Comparison of ENCODE assay signal across 8 cellular contexts in the genomic region with DNA sequence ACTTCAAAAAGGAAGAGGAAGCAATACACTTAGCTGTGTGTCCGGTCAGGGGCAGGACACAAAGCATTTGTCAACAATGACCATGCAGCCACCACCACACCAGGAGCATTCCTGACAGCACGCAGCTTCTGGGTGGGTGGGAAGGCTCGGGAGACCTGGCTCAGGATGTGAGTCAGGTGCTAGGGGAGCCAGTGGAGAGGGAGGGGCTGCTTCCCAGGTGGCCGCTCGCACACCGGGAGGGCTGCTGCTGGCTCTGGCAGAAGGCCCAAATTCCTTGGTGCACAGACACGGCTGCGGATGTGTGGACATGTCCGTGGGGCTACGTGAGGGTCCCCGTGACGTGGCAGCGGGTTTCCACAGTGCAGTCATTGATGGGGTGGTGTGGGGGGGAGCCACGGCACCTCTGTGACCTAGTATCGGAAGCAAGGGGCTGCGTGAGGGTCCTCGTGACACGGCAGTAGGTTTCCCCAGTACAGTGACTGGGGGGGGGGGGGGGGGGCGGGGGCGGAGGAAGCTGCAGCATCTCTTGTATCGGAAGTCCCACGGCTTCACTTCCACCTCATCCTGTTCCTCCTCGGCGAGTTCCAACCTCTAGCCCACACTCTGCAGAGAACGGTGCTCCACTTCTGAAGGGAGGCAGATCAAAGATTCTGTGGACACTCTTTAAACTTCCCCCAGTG.
DNase-seq lines count a peak whose midpoint lies in the region; ATAC-seq and TF ChIP-seq lines count a peak whose summit lies in the region.

No MANE protein-coding gene starts in this region.

- POLR2A ChIA-PET in WTC11 (lab: Charles Lee) = no interaction called here

- H3K27me3 Mint-ChIP-seq in WTC11 (ENCODE audit: low read depth) (no peaks in the 10 kb centered on the region), glutamatergic neuron (ENCODE audit: unreplicated experiment) (peaks cover 15% of the 10 kb centered on the region)

- H3K27ac Mint-ChIP-seq in WTC11 = no peak overlapping the region; the same call in 1 of the 2 replicates
- H3K27ac Mint-ChIP-seq in glutamatergic neuron (ENCODE audit: unreplicated experiment) = peak overlapping the region; percentile 48

- TF ChIP-seq CTCF in WTC11 (IDR thresholded peaks at IDR 0.05) (no peak), glutamatergic neuron (IDR thresholded peaks at IDR 0.05; ENCODE audit: partially characterized antibody, unreplicated experiment) (no peak)

- H3K4me1 Mint-ChIP-seq in WTC11 = peaks cover 69% of the 10 kb centered on the region
- H3K4me1 Mint-ChIP-seq in glutamatergic neuron (ENCODE audit: low read depth, unreplicated experiment) = peaks cover 51% of the 10 kb centered on the region

- H3K4me3 Mint-ChIP-seq in WTC11 = no peak overlapping the region
- H3K4me3 Mint-ChIP-seq in glutamatergic neuron (ENCODE audit: unreplicated experiment) = no peak overlapping the region

- peak; percentile 42 for DNase-seq in activated CD8-positive, alpha-beta memory T cell treated with anti-CD3 and anti-CD28 coated beads, Interleukin-2, amount 50 U/mL, for 4 hours
- DNase-seq in activated CD8-positive, alpha-beta memory T cell treated with anti-CD3 and anti-CD28 coated beads for 24 hours = no peak
- DNase-seq in WTC11 (ENCODE audit: low spot score) (peak; percentile 4), glutamatergic neuron (no peak), midbrain (lab: John Stamatoyannopoulos, UW) (no peak)
- DNase-seq in stimulated activated naive CD4-positive, alpha-beta T cell treated with Interleukin-2 at 50 U/mL for 16 hours (lab: John Stamatoyannopoulos, UW) = peak; percentile 28
- no peak for DNase-seq in activated CD4-positive, alpha-beta T cell treated with anti-CD3 and anti-CD28 coated beads, Interleukin-2, amount 50 U/mL, for 4 hours

- H3K9me3 Mint-ChIP-seq in WTC11 (no peaks in the 10 kb centered on the region), glutamatergic neuron (ENCODE audit: unreplicated experiment) (peaks cover 27% of the 10 kb centered on the region)

- CTCF ChIA-PET in WTC11 (lab: Charles Lee) = interaction anchor here (1.0 kb wide), 1 partner anchor 22 kb away, joined by 3 read pairs; no protein-coding TSS in a partner anchor

- H3K36me3 Mint-ChIP-seq in WTC11 = no peaks in the 10 kb centered on the region
- no peaks in the 10 kb centered on the region for H3K36me3 Mint-ChIP-seq in glutamatergic neuron (ENCODE audit: unreplicated experiment)

- ATAC-seq in WTC11 = 0 out of 2 replicates have a peak, but pooled peaks have one; percentile 15
- ATAC-seq in GM21526 (IDR thresholded peaks at IDR 0.05; ENCODE audit: low FRiP score, unreplicated experiment) = no peak

TF ChIP-seq in WTC11, 78 proteins besides CTCF, POLR2A, EP300 and RAD21:
- TF ChIP-seq EMX1 (CRISPR knock-in tag; IDR thresholded peaks at IDR 0.05) = no peak
- peak; percentile 56 for TF ChIP-seq ZNF423 (CRISPR knock-in tag; IDR thresholded peaks at IDR 0.05)
- TF ChIP-seq AFF4 (CRISPR knock-in tag; IDR thresholded peaks at IDR 0.05; ENCODE audit: borderline replicate concordance) = no peak
- 0 out of 2 replicates have a peak, but pooled peaks have one; percentile 27 for TF ChIP-seq GABPB1 (CRISPR knock-in tag; IDR thresholded peaks at IDR 0.05)
- TF ChIP-seq ZNF232 (CRISPR knock-in tag; IDR thresholded peaks at IDR 0.05) = no peak
- TF ChIP-seq IRF2 (CRISPR knock-in tag; IDR thresholded peaks at IDR 0.05; ENCODE audit: borderline replicate concordance, low read depth) = no peak
- no peak for TF ChIP-seq USF2 (CRISPR knock-in tag; IDR thresholded peaks at IDR 0.05)

Comparison
In these comparisons a context has a peak if more than half of its experiments do, and no peak if none do; other contexts are left out.
1. DNase-seq: peak in activated CD8-positive, alpha-beta memory T cell treated with anti-CD3 and anti-CD28 coated beads, Interleukin-2, amount 50 U/mL, for 4 hours (single experiment), WTC11 (single experiment) and stimulated activated naive CD4-positive, alpha-beta T cell treated with Interleukin-2 at 50 U/mL for 16 hours (single experiment); none in activated CD8-positive, alpha-beta memory T cell treated with anti-CD3 and anti-CD28 coated beads for 24 hours (single experiment), glutamatergic neuron (single experiment), midbrain (single experiment) and activated CD4-positive, alpha-beta T cell treated with anti-CD3 and anti-CD28 coated beads, Interleukin-2, amount 50 U/mL, for 4 hours (0 of 2).